In genomic region chr5:150161242-150162141, GRCh38 we compare ENCODE assay signal across 8 cellular contexts. TPM values are rescaled to one million over a fixed set of nuclear protein-coding genes. Genes with fewer than 3 reads are reported as not detected.
DNase-seq lines count a peak whose midpoint lies in the region; ATAC-seq, FAIRE-seq and TF ChIP-seq lines count a peak whose summit lies in the region.

No MANE protein-coding gene starts in this region.

- ATAC-seq in GM18909 (IDR thresholded peaks at IDR 0.05; ENCODE audit: poor library complexity, unreplicated experiment) (peak; percentile 63), HG03354 (IDR thresholded peaks at IDR 0.05; ENCODE audit: poor library complexity, severe bottlenecking, unreplicated experiment) (peak; percentile 77)

- DNase-seq in AG08395 (ENCODE audit: low spot score) (peak; percentile 87), NCI-H82 treated with DMSO at 0.1 percent for 48 hours (lab: John Stamatoyannopoulos, UW; ENCODE audit: unreplicated experiment) (peak; percentile 18), H1 (ENCODE audit: low read depth in 1 of 2, low spot score in 2 of 2) (peak in 1 of 2 experiments; percentile 100), mucosa of gallbladder (ENCODE audit: low spot score) (peak; percentile 79)
- DNase-seq in activated CD8-positive, alpha-beta memory T cell treated with anti-CD3 and anti-CD28 coated beads for 4 hours (ENCODE audit: low read depth in 2 of 2) = peak; percentile 33 to 39
- DNase-seq in stimulated activated CD8-positive, alpha-beta memory T cell treated with anti-CD3 and anti-CD28 coated beads, Interleukin-4, amount 100 ng/mL, for 4 hours (ENCODE audit: low read depth in 2 of 2, low spot score in 1 of 2) = peak; percentile 32 to 52

- peaks cover 3 to 10% (median 6%) of the 10 kb centered on the region in 4 experiments for H3K4me1 ChIP-seq in H1 (replicated peaks in 1 of 4; ENCODE audit: control insufficient read depth in 3 of 4, insufficient read depth in 4 of 4, low read length in 3 of 4)

- H2BK20ac ChIP-seq in H1 (ENCODE audit: low read length) = no peak overlapping the region

- H4K8ac ChIP-seq in H1 (ENCODE audit: extremely low read depth, insufficient read depth, low read length) = peak overlapping the region; percentile 9; the same call in 1 of the 2 replicates

- no peak overlapping the region for H4K5ac ChIP-seq in H1 (ENCODE audit: insufficient read length, low read depth, low read length)

- peak overlapping the region in 1 of 4 experiments; percentile 10; a peak in 1 of 8 replicates for H3K4me3 ChIP-seq in H1 (ENCODE audit: extremely low read depth in 1 of 4, insufficient read depth in 2 of 4, low read depth in 3 of 4, low read length in 4 of 4)

- H2BK120ac ChIP-seq in H1 (replicated peaks; ENCODE audit: low read depth, low read length) = no peak overlapping the region

- no peak overlapping the region for H4K91ac ChIP-seq in H1 (replicated peaks; ENCODE audit: insufficient read length, low read length)

- no peak overlapping the region for H3K14ac ChIP-seq in H1 (ENCODE audit: insufficient read length)

- WGBS in H1 (ENCODE audit: extremely low coverage in 1 of 2, insufficient coverage in 1 of 2, insufficient read length in 1 of 2, insufficient replicate concordance in 2 of 2, low coverage in 1 of 2, low lambda C conversion rate in 2 of 2, missing lambda C conversion rate in 1 of 2), 2 experiments = 28% methylated on average over 14 of the region's 14 CpGs; no CpG with 5 or more reads in 1 of the 2 experiments

- no peak overlapping the region; the same call in 1 of the 2 replicates for H2BK12ac ChIP-seq in H1 (ENCODE audit: low read depth, low read length)

- no peak overlapping the region for H2BK5ac ChIP-seq in H1 (ENCODE audit: low read depth, low read length)

- no peak overlapping the region for H3K4ac ChIP-seq in H1 (replicated peaks; ENCODE audit: insufficient read length, low read depth, low read length)

- TF ChIP-seq CTCF in H1 (IDR thresholded peaks at IDR 0.05; ENCODE audit: control extremely low read depth in 1 of 3, insufficient read depth in 1 of 3, low read depth in 1 of 3, low read length in 3 of 3) = peak in 2 of 3 experiments; percentile 92 to 99; a peak in 3 of 4 replicates

- no peak for FAIRE-seq in H1 (lab: Jason Lieb, UNC)

- no peak overlapping the region for H3K27ac ChIP-seq in H1 (ENCODE audit: low read depth, low read length)

- no peak overlapping the region for H3K9ac ChIP-seq in H1 (replicated peaks in 1 of 4; ENCODE audit: extremely low read depth in 1 of 4, low read depth in 3 of 4, low read length in 3 of 4)

- no peak for TF ChIP-seq EP300 in H1 (IDR thresholded peaks at IDR 0.05; ENCODE audit: borderline replicate concordance in 1 of 2, low read depth in 2 of 2, low read length in 2 of 2)

- H4K20me1 ChIP-seq in H1 (replicated peaks in 1 of 2; ENCODE audit: control insufficient read depth in 1 of 2, insufficient read depth in 2 of 2, low read length in 2 of 2) = peaks cover 0 to 4% of the 10 kb centered on the region in 2 experiments

- no peak for TF ChIP-seq POLR2A in H1 (IDR thresholded peaks at IDR 0.05; ENCODE audit: control extremely low read depth in 1 of 2, low read depth in 2 of 2, low read length in 2 of 2)

- H3K23me2 ChIP-seq in H1 (ENCODE audit: low read depth, low read length) = no peaks in the 10 kb centered on the region

- peak; percentile 90 to 93 for TF ChIP-seq RAD21 in H1 (IDR thresholded peaks at IDR 0.05 in 1 of 2, conservative IDR thresholded peaks at IDR 0.05 in 1 of 2; ENCODE audit: low read depth in 2 of 2, low read length in 2 of 2)

- CTCF ChIA-PET in H1 (lab: Charles Lee; ENCODE audit: partially characterized antibody) = interaction anchor here (0.5 to 15.3 kb wide), 54 partner anchors 9 to 293 kb away, joined by 3 to 372 read pairs (median 4); partner anchors contain the start of gene SLC6A7

- H3K18ac ChIP-seq in H1 (ENCODE audit: extremely low read depth, low read length) = no peak overlapping the region

- POLR2A ChIA-PET in H1 (lab: Charles Lee; ENCODE audit: partially characterized antibody) = interaction anchor here (1.1 kb wide), 1 partner anchor 55 kb away, joined by 3 read pairs; no protein-coding TSS in a partner anchor

- peaks cover 21 to 31% (median 26%) of the 10 kb centered on the region in 4 experiments for H3K27me3 ChIP-seq in H1 (replicated peaks in 1 of 4; ENCODE audit: control insufficient read depth in 3 of 4, extremely low read depth in 1 of 4, insufficient read depth in 3 of 4, low read length in 3 of 4)

- H2AFZ ChIP-seq in H1 (ENCODE audit: low read length) = peak overlapping the region; percentile 78

- H3K4me2 ChIP-seq in H1 (ENCODE audit: insufficient read depth in 1 of 2, low read depth in 2 of 2, low read length in 2 of 2) = peak overlapping the region in 1 of 2 experiments; percentile 37; a peak in 3 of 4 replicates

- H3K9me3 ChIP-seq in H1 (ENCODE audit: insufficient read depth in 2 of 2, low read depth in 1 of 2, low read length in 1 of 2) = no peaks in the 10 kb centered on the region

- H3K79me1 ChIP-seq in H1 (ENCODE audit: low read depth, low read length) = no peaks in the 10 kb centered on the region

- H2AK5ac ChIP-seq in H1 (ENCODE audit: low read depth, low read length) = no peak overlapping the region

- H3K56ac ChIP-seq in H1 (replicated peaks; ENCODE audit: insufficient read length, low read depth, low read length) = no peak overlapping the region

- H3K36me3 ChIP-seq in H1 (ENCODE audit: control insufficient read depth in 2 of 4, insufficient read depth in 4 of 4, low read length in 3 of 4) = no peaks in the 10 kb centered on the region

- H2BK15ac ChIP-seq in H1 (ENCODE audit: low read length) = no peak overlapping the region; the same call in 1 of the 2 replicates

- no peak overlapping the region for H3K23ac ChIP-seq in H1 (ENCODE audit: insufficient read length)

- H3K79me2 ChIP-seq in H1 (ENCODE audit: control insufficient read depth in 1 of 2, insufficient read depth in 2 of 2, low read length in 2 of 2) = no peaks in the 10 kb centered on the region

TF ChIP-seq in H1, 55 proteins besides CTCF, POLR2A, EP300 and RAD21 (continues in another document):
- TF ChIP-seq CTBP2 (IDR thresholded peaks at IDR 0.05; ENCODE audit: borderline replicate concordance, insufficient read depth, insufficient read length, low read length) (peak; percentile 44), PHF8 (conservative IDR thresholded peaks at IDR 0.05; ENCODE audit: low read depth, low read length) (no peak), MAX (IDR thresholded peaks at IDR 0.05) (no peak), POU5F1 (IDR thresholded peaks at IDR 0.05; ENCODE audit: low read depth, low read length) (no peak), BRCA1 (IDR thresholded peaks at IDR 0.05; ENCODE audit: low read depth, low read length) (no peak), BACH1 (IDR thresholded peaks at IDR 0.05; ENCODE audit: low read length) (no peak), GABPA (IDR thresholded peaks at IDR 0.05; ENCODE audit: borderline replicate concordance, insufficient read depth, low read length) (no peak; the same call in 1 of the 2 replicates), CBX8 (IDR thresholded peaks at IDR 0.05; ENCODE audit: borderline replicate concordance, low read depth, low read length) (no peak), KDM1A (IDR thresholded peaks at IDR 0.05; ENCODE audit: borderline replicate concordance, low read length) (no peak), TAF7 (optimal IDR thresholded peaks at IDR 0.05; ENCODE audit: borderline replicate concordance, low read depth, low read length) (no peak), KDM5A (IDR thresholded peaks at IDR 0.05; ENCODE audit: low read length) (no peak), SP4 (IDR thresholded peaks at IDR 0.05; ENCODE audit: low read length) (peak; percentile 37; the same call in 1 of the 2 replicates), RFX5 (IDR thresholded peaks at IDR 0.05; ENCODE audit: borderline replicate concordance, low read depth, low read length) (no peak)

RNA-seq across cellular contexts. Expression of gene CDX1, which starts 5.1 kb away (rescaled TPM):
- total RNA-seq in H1 (2021; fragmentation: NEBNext Ultra II Directional; extraction: Animal tissue kit (Norgen Biotek cat#: 25700)) = not detected in 2 replicates
- polyA plus RNA-seq in H1 (2011; rRNA removed) = 0.06 TPM in 1 of 2 replicates, not detected in the other
- polyA plus RNA-seq in H1 (2011; cell fraction: cytosol; rRNA removed) = not detected
- polyA plus RNA-seq in H1 (2011; cell fraction: nucleus; rRNA removed) = not detected
- not detected in 4 replicates for polyA plus RNA-seq in H1 (2012, experiment 1 of 2)
- 0.13 TPM for polyA plus RNA-seq in H1 (2012, experiment 2 of 2)
- polyA plus RNA-seq in H1 (2013, experiment 1 of 2) = 0.06 TPM
- polyA plus RNA-seq in H1 (2013, experiment 2 of 2) = 0.04 TPM
- not detected in 2 replicates for polyA minus RNA-seq in H1 (2011; rRNA and poly(A)+ RNA removed)
- polyA minus RNA-seq in H1 (2011; cell fraction: cytosol; rRNA and poly(A)+ RNA removed) = not detected
- polyA minus RNA-seq in H1 (2011; cell fraction: nucleus; rRNA and poly(A)+ RNA removed) = not detected
- total RNA-seq in mucosa of gallbladder = 0.29 TPM

RNA-seq across cellular contexts. Expression of gene PDGFRB, which starts 5.8 kb away (rescaled TPM):
- 13.7 and 15.9 TPM in 2 replicates for total RNA-seq in H1 (2021; fragmentation: NEBNext Ultra II Directional; extraction: Animal tissue kit (Norgen Biotek cat#: 25700))
- 4.2 and 5.9 TPM in 2 replicates for polyA plus RNA-seq in H1 (2011; rRNA removed)
- 3.6 TPM for polyA plus RNA-seq in H1 (2011; cell fraction: cytosol; rRNA removed)
- polyA plus RNA-seq in H1 (2011; cell fraction: nucleus; rRNA removed) = 12.1 TPM
- polyA plus RNA-seq in H1 (2012, experiment 1 of 2) = 4.0 to 5.6 TPM (median 5.0 TPM) in 4 replicates
- 3.9 TPM for polyA plus RNA-seq in H1 (2012, experiment 2 of 2)
- polyA plus RNA-seq in H1 (2013, experiment 1 of 2) = 14.2 TPM
- polyA plus RNA-seq in H1 (2013, experiment 2 of 2) = 15.0 TPM
- 15.1 and 15.7 TPM in 2 replicates for polyA minus RNA-seq in H1 (2011; rRNA and poly(A)+ RNA removed)
- 6.9 TPM for polyA minus RNA-seq in H1 (2011; cell fraction: cytosol; rRNA and poly(A)+ RNA removed)
- polyA minus RNA-seq in H1 (2011; cell fraction: nucleus; rRNA and poly(A)+ RNA removed) = 21.7 TPM
- total RNA-seq in mucosa of gallbladder = 97.8 TPM

RNA-seq across cellular contexts. Expression of gene SLC6A7, which starts 28.4 kb away (rescaled TPM):
- total RNA-seq in H1 (2021; fragmentation: NEBNext Ultra II Directional; extraction: Animal tissue kit (Norgen Biotek cat#: 25700)) = 0.07 TPM in 1 of 2 replicates, not detected in the other
- polyA plus RNA-seq in H1 (2011; rRNA removed) = 0.02 and 0.12 TPM in 2 replicates
- 0.04 TPM for polyA plus RNA-seq in H1 (2011; cell fraction: cytosol; rRNA removed)
- 0.58 TPM for polyA plus RNA-seq in H1 (2011; cell fraction: nucleus; rRNA removed)
- polyA plus RNA-seq in H1 (2012, experiment 1 of 2) = 0.09 to 0.13 TPM (median 0.11 TPM) in 3 of 4 replicates, not detected in the other
- polyA plus RNA-seq in H1 (2012, experiment 2 of 2) = not detected
- polyA plus RNA-seq in H1 (2013, experiment 1 of 2) = 0.06 TPM
- 0.06 TPM for polyA plus RNA-seq in H1 (2013, experiment 2 of 2)
- 0.41 TPM in 1 of 2 replicates, not detected in the other for polyA minus RNA-seq in H1 (2011; rRNA and poly(A)+ RNA removed)
- not detected for polyA minus RNA-seq in H1 (2011; cell fraction: cytosol; rRNA and poly(A)+ RNA removed)
- not detected for polyA minus RNA-seq in H1 (2011; cell fraction: nucleus; rRNA and poly(A)+ RNA removed)
- not detected for total RNA-seq in mucosa of gallbladder
